1 cellular context compared by ENCODE assay signal in genomic region chr11:10930224-10930960, GRCh38.
TF ChIP-seq lines count a peak whose summit lies in the region.

No MANE protein-coding gene starts in this region.

TF ChIP-seq in HepG2, 621 proteins besides CTCF, POLR2A, EP300 and RAD21 (continued from another document and continues in another):
- TF ChIP-seq PATZ1 (CRISPR knock-in tag; IDR thresholded peaks at IDR 0.05) (no peak), CENPBD1 (CRISPR knock-in tag; IDR thresholded peaks at IDR 0.05; ENCODE audit: borderline replicate concordance, low read depth) (no peak), ATF7 (IDR thresholded peaks at IDR 0.05) (no peak), ATF7 (CRISPR knock-in tag; IDR thresholded peaks at IDR 0.05) (no peak), SRY (CRISPR knock-in tag; IDR thresholded peaks at IDR 0.05) (no peak), DBP (CRISPR knock-in tag; IDR thresholded peaks at IDR 0.05; ENCODE audit: not compliant biosample characterization) (no peak), ZNF501 (CRISPR knock-in tag; IDR thresholded peaks at IDR 0.05) (no peak), ZNF777 (CRISPR knock-in tag; IDR thresholded peaks at IDR 0.05) (peak; percentile 68; the same call in 1 of the 2 replicates), YEATS2 (CRISPR knock-in tag; IDR thresholded peaks at IDR 0.05; ENCODE audit: borderline replicate concordance) (no peak), GRHL1 (CRISPR knock-in tag; conservative IDR thresholded peaks at IDR 0.05) (no peak), ZNF609 (CRISPR knock-in tag; IDR thresholded peaks at IDR 0.05; ENCODE audit: borderline replicate concordance) (no peak), ZNF816 (CRISPR knock-in tag; IDR thresholded peaks at IDR 0.05; ENCODE audit: borderline replicate concordance) (no peak), ZNF7 (CRISPR knock-in tag; IDR thresholded peaks at IDR 0.05) (no peak), ZBTB42 (CRISPR knock-in tag; IDR thresholded peaks at IDR 0.05) (no peak), EZH2 (conservative IDR thresholded peaks at IDR 0.05; ENCODE audit: low read depth, low read length) (peak; percentile 92), KDM5B (CRISPR knock-in tag; IDR thresholded peaks at IDR 0.05; ENCODE audit: borderline replicate concordance) (0 out of 2 replicates have a peak, but pooled peaks have one; percentile 40), LBX2 (CRISPR knock-in tag; IDR thresholded peaks at IDR 0.05; ENCODE audit: borderline replicate concordance) (no peak), ZBTB38 (CRISPR knock-in tag; IDR thresholded peaks at IDR 0.05) (no peak), HNF4G (IDR thresholded peaks at IDR 0.05; ENCODE audit: borderline replicate concordance, low read depth, low read length) (no peak), HNF4G (CRISPR knock-in tag; IDR thresholded peaks at IDR 0.05; ENCODE audit: borderline replicate concordance, low read depth) (no peak), ZNF354B (CRISPR knock-in tag; IDR thresholded peaks at IDR 0.05) (no peak), HOXD1 (CRISPR knock-in tag; IDR thresholded peaks at IDR 0.05) (0 out of 2 replicates have a peak, but pooled peaks have one; percentile 28), SMARCE1 (IDR thresholded peaks at IDR 0.05; ENCODE audit: borderline replicate concordance) (no peak), ZNF574 (CRISPR knock-in tag; IDR thresholded peaks at IDR 0.05) (no peak), MLX (CRISPR knock-in tag; IDR thresholded peaks at IDR 0.05) (no peak), ZNF441 (CRISPR knock-in tag; IDR thresholded peaks at IDR 0.05; ENCODE audit: borderline replicate concordance) (no peak), NBN (conservative IDR thresholded peaks at IDR 0.05) (no peak), E2F1 (CRISPR knock-in tag; IDR thresholded peaks at IDR 0.05) (no peak), POGK (CRISPR knock-in tag; conservative IDR thresholded peaks at IDR 0.05) (no peak), ZNF597 (CRISPR knock-in tag; IDR thresholded peaks at IDR 0.05) (no peak), IKZF4 (CRISPR knock-in tag; IDR thresholded peaks at IDR 0.05; ENCODE audit: borderline replicate concordance, low read depth, not compliant biosample characterization) (no peak), HMG20A (CRISPR knock-in tag; IDR thresholded peaks at IDR 0.05; ENCODE audit: borderline replicate concordance) (no peak), ZNF20 (CRISPR knock-in tag; IDR thresholded peaks at IDR 0.05) (no peak), ZNF589 (CRISPR knock-in tag; conservative IDR thresholded peaks at IDR 0.05) (no peak), SNAPC2 (CRISPR knock-in tag; IDR thresholded peaks at IDR 0.05) (no peak), NFIB (CRISPR knock-in tag; IDR thresholded peaks at IDR 0.05; ENCODE audit: borderline replicate concordance) (no peak), TARDBP (CRISPR knock-in tag; IDR thresholded peaks at IDR 0.05) (no peak), NKX3-1 (CRISPR knock-in tag; IDR thresholded peaks at IDR 0.05) (0 out of 2 replicates have a peak, but pooled peaks have one; percentile 26), RBM22 (optimal IDR thresholded peaks at IDR 0.05; ENCODE audit: low read length) (no peak)
